In the genomic region with DNA sequence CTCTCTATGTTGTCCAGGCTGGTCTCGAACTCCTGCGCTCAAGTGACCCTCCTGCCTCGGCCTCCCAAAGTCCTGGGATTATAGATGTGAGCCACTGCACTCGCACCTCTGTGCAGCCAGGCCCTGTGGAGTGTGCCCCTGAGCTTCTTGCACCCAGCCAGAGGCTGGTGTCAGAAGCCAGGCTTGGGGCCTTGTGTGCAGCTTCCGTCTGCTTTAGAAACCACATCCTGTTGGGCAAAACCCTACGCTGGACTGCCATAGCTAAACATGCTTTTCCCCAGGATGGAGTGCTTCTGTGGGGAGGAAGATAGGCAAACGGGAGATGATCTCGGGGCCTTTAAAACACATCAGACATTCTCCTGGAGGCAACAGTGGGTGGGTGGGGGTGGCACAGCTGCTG, we compare ENCODE assay signal across 11 cellular contexts. TPM values are rescaled to one million over a fixed set of nuclear protein-coding genes. Genes with fewer than 3 reads are reported as not detected.
DNase-seq lines count a peak whose midpoint lies in the region; ATAC-seq and TF ChIP-seq lines count a peak whose summit lies in the region.
"Had no signal": no experiment of that assay in that cellular context is flagged by ENCODE, and none has a peak within 500 bp of the region (broad histone marks: within the 10 kb centered on the region; RNA-seq: fewer than 3 reads in every experiment).

No MANE protein-coding gene starts in this region.

- no peaks in the 10 kb centered on the region for H3K79me2 ChIP-seq in osteoblast (ENCODE audit: insufficient read depth, low read length)

- no peaks in the 10 kb centered on the region for H3K9me3 Mint-ChIP-seq in CD8-positive, alpha-beta memory T cell
- H3K9me3 Mint-ChIP-seq in activated T-helper 17 cell treated with anti-CD3 and anti-CD28 coated beads, Interleukin-2, amount 50 U/mL, for 72 hours, result no peaks in the 10 kb centered on the region
- no peaks in the 10 kb centered on the region for H3K9me3 Mint-ChIP-seq in HFFc6
- H3K9me3 Mint-ChIP-seq: WTC11 had no signal

- peak; percentile 24 to 78 (median 45) for DNase-seq in CD8-positive, alpha-beta memory T cell
- DNase-seq in NOMO-1 treated with dmso at 0.1 percent for 144 hours (lab: John Stamatoyannopoulos, UW; ENCODE audit: unreplicated experiment) (peak; percentile 77), osteoblast (ENCODE audit: insufficient read length, low spot score, missing footprints) (peak; percentile 50), MG63 (no peak), omental fat pad (ENCODE audit: low spot score) (no peak), HFFc6 (no peak), 8988T (no peak)
- DNase-seq: NCI-H1092 treated with DMSO at 0.1 percent for 48 hours had no signal

- H3K4me1 ChIP-seq in CD8-positive, alpha-beta memory T cell (ENCODE audit: insufficient read depth, low read length), result peaks cover 35% of the 10 kb centered on the region
- no peaks in the 10 kb centered on the region for H3K4me1 ChIP-seq in osteoblast (ENCODE audit: insufficient read depth, low read length)

- H3K4me3 ChIP-seq in CD8-positive, alpha-beta memory T cell (ENCODE audit: low read length), result peak overlapping the region; percentile 32
- H3K4me3 ChIP-seq in osteoblast (ENCODE audit: insufficient read depth, low read length) (no peak overlapping the region), MG63 (no peak overlapping the region)

- peak overlapping the region; percentile 38 for H3K27ac ChIP-seq in CD8-positive, alpha-beta memory T cell (ENCODE audit: low read depth, low read length)
- H3K27ac ChIP-seq in osteoblast (ENCODE audit: low read depth, low read length), result no peak overlapping the region

- POLR2A ChIA-PET in CD8-positive, alpha-beta memory T cell (lab: Charles Lee), result interaction anchor here (0.7 to 1.5 kb wide), 6 partner anchors 16 to 154 kb away, joined by 3 to 10 read pairs (median 5); no protein-coding TSS in a partner anchor

- ATAC-seq in activated T-helper 17 cell treated with anti-CD3 and anti-CD28 coated beads, Interleukin-2, amount 50 U/mL, for 72 hours (replicated peaks), result peak; percentile 76
- ATAC-seq in omental fat pad (ENCODE audit: low FRiP score), result no peak
- ATAC-seq: WTC11 had no signal

- peaks cover 32 to 57% (median 38%) of the 10 kb centered on the region in 3 donors for H3K4me1 Mint-ChIP-seq in CD8-positive, alpha-beta memory T cell
- H3K4me1 Mint-ChIP-seq in activated T-helper 17 cell treated with anti-CD3 and anti-CD28 coated beads, Interleukin-2, amount 50 U/mL, for 72 hours, result peaks cover 20% of the 10 kb centered on the region
- H3K4me1 Mint-ChIP-seq in HFFc6 (ENCODE audit: low read depth), result no peaks in the 10 kb centered on the region
- H3K4me1 Mint-ChIP-seq: WTC11 had no signal

- TF ChIP-seq CTCF in osteoblast (IDR thresholded peaks at IDR 0.05; ENCODE audit: extremely low read depth, low read depth, low read length) (no peak), omental fat pad (IDR thresholded peaks at IDR 0.05) (no peak), HFFc6 (IDR thresholded peaks at IDR 0.05) (no peak)

- H3K36me3 ChIP-seq in CD8-positive, alpha-beta memory T cell (ENCODE audit: insufficient read depth, low read length), result peaks cover 32% of the 10 kb centered on the region
- peaks cover 27% of the 10 kb centered on the region for H3K36me3 ChIP-seq in osteoblast (ENCODE audit: insufficient read depth, low read length)
- no peaks in the 10 kb centered on the region for H3K36me3 ChIP-seq in MG63

- H2AFZ ChIP-seq in osteoblast (ENCODE audit: low read length), result no peak overlapping the region

- peaks cover 0 to 79% (median 15%) of the 10 kb centered on the region in 3 donors for H3K36me3 Mint-ChIP-seq in CD8-positive, alpha-beta memory T cell
- peaks cover 89% of the 10 kb centered on the region for H3K36me3 Mint-ChIP-seq in activated T-helper 17 cell treated with anti-CD3 and anti-CD28 coated beads, Interleukin-2, amount 50 U/mL, for 72 hours (ENCODE audit: low read depth)
- H3K36me3 Mint-ChIP-seq in HFFc6 (ENCODE audit: low read depth), result peaks cover 10% of the 10 kb centered on the region

- peak overlapping the region; percentile 87 to 97 (median 94) for H3K27ac Mint-ChIP-seq in CD8-positive, alpha-beta memory T cell
- peak overlapping the region; percentile 89 for H3K27ac Mint-ChIP-seq in activated T-helper 17 cell treated with anti-CD3 and anti-CD28 coated beads, Interleukin-2, amount 50 U/mL, for 72 hours
- no peak overlapping the region for H3K27ac Mint-ChIP-seq in HFFc6
- H3K27ac Mint-ChIP-seq: WTC11 had no signal

- no peaks in the 10 kb centered on the region for H4K20me1 ChIP-seq in osteoblast (ENCODE audit: insufficient read depth, low read length)

- CTCF ChIA-PET in CD8-positive, alpha-beta memory T cell (lab: Charles Lee), result interaction anchor here (0.6 to 2.1 kb wide), 24 partner anchors 8 to 375 kb away, joined by 3 to 12 read pairs (median 3); no protein-coding TSS in a partner anchor

- no peak overlapping the region for H3K4me2 ChIP-seq in osteoblast (ENCODE audit: insufficient read depth, low read length)

- peaks cover 0 to 1% of the 10 kb centered on the region in 2 donors for H3K27me3 Mint-ChIP-seq in CD8-positive, alpha-beta memory T cell
- H3K27me3 Mint-ChIP-seq in activated T-helper 17 cell treated with anti-CD3 and anti-CD28 coated beads, Interleukin-2, amount 50 U/mL, for 72 hours, result no peaks in the 10 kb centered on the region
- H3K27me3 Mint-ChIP-seq in HFFc6 (ENCODE audit: insufficient read depth), result peaks cover 10% of the 10 kb centered on the region

- H3K27me3 ChIP-seq in CD8-positive, alpha-beta memory T cell (ENCODE audit: insufficient read depth, low read length, poor library complexity, severe bottlenecking), result no peaks in the 10 kb centered on the region
- H3K27me3 ChIP-seq in osteoblast (ENCODE audit: insufficient read depth, low read length) (no peaks in the 10 kb centered on the region), MG63 (no peaks in the 10 kb centered on the region)

- no peaks in the 10 kb centered on the region for H3K9me3 ChIP-seq in CD8-positive, alpha-beta memory T cell (ENCODE audit: low read length)
- H3K9me3 ChIP-seq in osteoblast (ENCODE audit: low read depth, low read length) (no peaks in the 10 kb centered on the region), MG63 (no peaks in the 10 kb centered on the region)

- H3K4me3 Mint-ChIP-seq in CD8-positive, alpha-beta memory T cell, result peak overlapping the region; percentile 59 to 91 (median 78)
- H3K4me3 Mint-ChIP-seq in activated T-helper 17 cell treated with anti-CD3 and anti-CD28 coated beads, Interleukin-2, amount 50 U/mL, for 72 hours, result peak overlapping the region; percentile 37
- H3K4me3 Mint-ChIP-seq in HFFc6, result no peak overlapping the region
- H3K4me3 Mint-ChIP-seq: WTC11 had no signal

RNA-seq across cellular contexts. Expression of a gene that starts 40.1 kb away (rescaled TPM):
- total RNA-seq in CD8-positive, alpha-beta memory T cell, result not detected
- polyA plus RNA-seq in CD8-positive, alpha-beta memory T cell, result not detected
- not detected for total RNA-seq in activated T-helper 17 cell treated with anti-CD3 and anti-CD28 coated beads, Interleukin-2, amount 50 U/mL, for 72 hours
- total RNA-seq in osteoblast, result not detected in 2 replicates
- total RNA-seq in MG63 (2014; rRNA removed; shearing (Covaris generic); ENCODE audit: low replicate concordance), result not detected in 2 replicates
- total RNA-seq in omental fat pad, result not detected
- total RNA-seq in HFFc6 (2021; fragmentation: NEBNext Ultra II Directional; extraction: Animal tissue kit (Norgen Biotek cat#: 25700)), result not detected
- total RNA-seq: endothelial cell of umbilical vein had no signal
- polyA plus RNA-seq: endothelial cell of umbilical vein had no signal

RNA-seq across cellular contexts. Expression of a gene that starts 54.3 kb away (rescaled TPM):
- 10 to 100 TPM; 22.2 to 23.1 TPM for total RNA-seq in CD8-positive, alpha-beta memory T cell
- 34.4 TPM for polyA plus RNA-seq in CD8-positive, alpha-beta memory T cell
- total RNA-seq in activated T-helper 17 cell treated with anti-CD3 and anti-CD28 coated beads, Interleukin-2, amount 50 U/mL, for 72 hours, result 10 to 100 TPM; 22.1 to 23.7 TPM
- 19.5 and 22.4 TPM in 2 replicates for total RNA-seq in osteoblast
- total RNA-seq in MG63 (2014; rRNA removed; shearing (Covaris generic); ENCODE audit: low replicate concordance), result 19.3 and 30.6 TPM in 2 replicates
- total RNA-seq in omental fat pad, result 10 to 100 TPM; 25.0 to 38.5 (median 32.7) TPM
- 10 to 100 TPM; 18.6 to 22.6 (median 20.8) TPM for total RNA-seq in HFFc6 (2021; fragmentation: NEBNext Ultra II Directional; extraction: Animal tissue kit (Norgen Biotek cat#: 25700))

Comparison
In these comparisons a context has a peak if more than half of its experiments do, and no peak if none do; other contexts are left out.
1. DNase-seq: peak in CD8-positive, alpha-beta memory T cell (5 of 5), NOMO-1 treated with dmso at 0.1 percent for 144 hours (single experiment) and osteoblast (single experiment); none in MG63 (single experiment), omental fat pad (single experiment), HFFc6 (single experiment) and 8988T (single experiment).